ENCODE assay signal across 19 cellular contexts in genomic region chr4:76764251-76764650, GRCh38.
A peak's percentile ranks its signal among the peaks of the same experiment; 100 is the strongest.
DNase-seq lines count a peak whose midpoint lies in the region; TF ChIP-seq lines count a peak whose summit lies in the region.
"Had no signal": no experiment of that assay in that cellular context is flagged by ENCODE, and none has a peak within 500 bp of the region (broad histone marks: within the 10 kb centered on the region; RNA-seq: fewer than 3 reads in every experiment).

No MANE protein-coding gene starts in this region.

- no peaks in the 10 kb centered on the region for H3K27me3 Mint-ChIP-seq in nephron (ENCODE audit: low read depth)
- peaks cover 34% of the 10 kb centered on the region for H3K27me3 Mint-ChIP-seq in activated T-cell treated with anti-CD3 and anti-CD28 coated beads, Interleukin-2, amount 50 U/mL, for 24 hours

- H3K9me3 ChIP-seq in SJSA1 (replicated peaks), result no peaks in the 10 kb centered on the region

- peaks cover 43% of the 10 kb centered on the region for H3K4me1 Mint-ChIP-seq in nephron
- peaks cover 8% of the 10 kb centered on the region for H3K4me1 Mint-ChIP-seq in activated T-cell treated with anti-CD3 and anti-CD28 coated beads, Interleukin-2, amount 50 U/mL, for 24 hours (ENCODE audit: low read depth)
- H3K4me1 Mint-ChIP-seq: B cell; stimulated activated memory B cell treated with anti-CD40 and anti-IgM and Interleukin-4, amounts not matched to agents 10 μg/mL and 1 μg/mL and 100 μg/mL, for 72 hours had no signal

- TF ChIP-seq CTCF in epithelial cell of esophagus (IDR thresholded peaks at IDR 0.05; ENCODE audit: insufficient read depth, low read depth, low read length, missing control alignments) (no peak), nephron (IDR thresholded peaks at IDR 0.05; ENCODE audit: unreplicated experiment in 3 of 3) (no peak)

- H3K4me1 ChIP-seq in SJSA1 (replicated peaks), result peaks cover 40% of the 10 kb centered on the region

- peak; percentile 94 for DNase-seq in EH (ENCODE audit: low read depth)
- peak in 1 of 2 experiments; percentile 80 for DNase-seq in SJSA1 (ENCODE audit: low read depth in 1 of 2, low spot score in 2 of 2)
- peak; percentile 41 for DNase-seq in epithelial cell of esophagus (ENCODE audit: low read depth)
- no peak for DNase-seq in Ammon's horn (ENCODE audit: low spot score)
- no peak for DNase-seq in caudate nucleus (lab: John Stamatoyannopoulos, UW)
- no peak for DNase-seq in NOMO-1 treated with dmso at 0.1 percent for 144 hours (lab: John Stamatoyannopoulos, UW; ENCODE audit: unreplicated experiment)
- DNase-seq in activated T-cell treated with anti-CD3 and anti-CD28 coated beads, Interleukin-2, amount 50 U/mL, for 24 hours, result no peak
- DNase-seq: activated CD4-positive, alpha-beta T cell treated with anti-CD3 and anti-CD28 coated beads for 36 hours; activated T-cell treated with anti-CD3 and anti-CD28 coated beads, Interleukin-2, amount 50 U/mL, for 1 hour; anterior cingulate cortex; DMS79 treated with DMSO at 0.1 percent for 48 hours; GOT3; mammary epithelial cell; NCI-H2171; posterior cingulate gyrus; stimulated activated CD4-positive, alpha-beta T cell treated with anti-CD3 and anti-CD28 coated beads, Interleukin-2, amount 100 ng/mL, for 48 hours had no signal

- peaks cover 63% of the 10 kb centered on the region for H3K36me3 Mint-ChIP-seq in nephron (ENCODE audit: low read depth)
- H3K36me3 Mint-ChIP-seq in activated T-cell treated with anti-CD3 and anti-CD28 coated beads, Interleukin-2, amount 50 U/mL, for 24 hours (ENCODE audit: low read depth), result no peaks in the 10 kb centered on the region
- H3K36me3 Mint-ChIP-seq: stimulated activated memory B cell treated with anti-CD40 and anti-IgM and Interleukin-4, amounts not matched to agents 10 μg/mL and 1 μg/mL and 100 μg/mL, for 72 hours had no signal

- H3K27me3 ChIP-seq in SJSA1 (replicated peaks), result no peaks in the 10 kb centered on the region

- no peak overlapping the region for H3K4me3 Mint-ChIP-seq in nephron
- no peak overlapping the region for H3K4me3 Mint-ChIP-seq in activated T-cell treated with anti-CD3 and anti-CD28 coated beads, Interleukin-2, amount 50 U/mL, for 24 hours
- H3K4me3 Mint-ChIP-seq: activated CD4-positive, alpha-beta T cell treated with anti-CD3 and anti-CD28 coated beads for 36 hours; B cell; stimulated activated memory B cell treated with anti-CD40 and anti-IgM and Interleukin-4, amounts not matched to agents 10 μg/mL and 1 μg/mL and 100 μg/mL, for 72 hours had no signal

- no peaks in the 10 kb centered on the region for H3K9me3 Mint-ChIP-seq in nephron
- no peaks in the 10 kb centered on the region for H3K9me3 Mint-ChIP-seq in activated T-cell treated with anti-CD3 and anti-CD28 coated beads, Interleukin-2, amount 50 U/mL, for 24 hours
- H3K9me3 Mint-ChIP-seq: stimulated activated memory B cell treated with anti-CD40 and anti-IgM and Interleukin-4, amounts not matched to agents 10 μg/mL and 1 μg/mL and 100 μg/mL, for 72 hours had no signal

- H3K27ac ChIP-seq in SJSA1, result peak overlapping the region; percentile 68
- no peak overlapping the region for H3K27ac ChIP-seq in caudate nucleus (ENCODE audit: low read depth, low read length)

- peak overlapping the region; percentile 5 to 74 (median 56) for H3K27ac Mint-ChIP-seq in nephron
- H3K27ac Mint-ChIP-seq in activated T-cell treated with anti-CD3 and anti-CD28 coated beads, Interleukin-2, amount 50 U/mL, for 24 hours, result no peak overlapping the region
- H3K27ac Mint-ChIP-seq: activated CD4-positive, alpha-beta T cell treated with anti-CD3 and anti-CD28 coated beads for 36 hours; B cell; stimulated activated memory B cell treated with anti-CD40 and anti-IgM and Interleukin-4, amounts not matched to agents 10 μg/mL and 1 μg/mL and 100 μg/mL, for 72 hours had no signal

- H3K36me3 ChIP-seq in SJSA1, result 0 out of 2 replicates have a peak, but pooled peaks cover 4% of the 10 kb centered on the region

- H3K4me3 ChIP-seq in SJSA1, result no peak overlapping the region
- H3K4me3 ChIP-seq in epithelial cell of esophagus (ENCODE audit: low read length), result no peak overlapping the region

Comparison
In these comparisons a context has a peak if more than half of its experiments do, and no peak if none do; other contexts are left out.
1. DNase-seq: peak in EH (single experiment) and epithelial cell of esophagus (single experiment); none in Ammon's horn (single experiment), caudate nucleus (0 of 61), NOMO-1 treated with dmso at 0.1 percent for 144 hours (single experiment) and activated T-cell treated with anti-CD3 and anti-CD28 coated beads, Interleukin-2, amount 50 U/mL, for 24 hours (single experiment).